In genomic region chr1:77219166-77219887, GRCh38 we compare ENCODE assay signal across 1 cellular context.
TF ChIP-seq lines count a peak whose summit lies in the region.

Gene PIGK (minus strand): TSS chr1:77219430. CDS start chr1:77219402, 28 bp downstream.

TF ChIP-seq in HepG2, 621 proteins besides CTCF, POLR2A, EP300 and RAD21 (continued from another document and continues in another):
- TF ChIP-seq FOXA1 (IDR thresholded peaks at IDR 0.05), result no peak
- TF ChIP-seq FOXA1 (CRISPR knock-in tag; IDR thresholded peaks at IDR 0.05), result peak; percentile 78
- TF ChIP-seq ATAD3A (CRISPR knock-in tag; IDR thresholded peaks at IDR 0.05), result no peak
- TF ChIP-seq YY1 (IDR thresholded peaks at IDR 0.05; ENCODE audit: insufficient read depth, insufficient replicate concordance, low read depth, low read length), result peak; percentile 94
- no peak for TF ChIP-seq HMG20A (CRISPR knock-in tag; IDR thresholded peaks at IDR 0.05; ENCODE audit: borderline replicate concordance)
- TF ChIP-seq DNMT1 (CRISPR knock-in tag; IDR thresholded peaks at IDR 0.05), result no peak
- peak; percentile 80; the same call in 1 of the 2 replicates for TF ChIP-seq TOPORS (CRISPR knock-in tag; IDR thresholded peaks at IDR 0.05)
- peak; percentile 58; the same call in 1 of the 2 replicates for TF ChIP-seq MYPOP (CRISPR knock-in tag; IDR thresholded peaks at IDR 0.05)
- no peak for TF ChIP-seq ZBTB40 (IDR thresholded peaks at IDR 0.05)
- no peak for TF ChIP-seq ZBTB40 (CRISPR knock-in tag; IDR thresholded peaks at IDR 0.05)
- no peak for TF ChIP-seq ZNF709 (CRISPR knock-in tag; IDR thresholded peaks at IDR 0.05)
- TF ChIP-seq ZNF577 (CRISPR knock-in tag; IDR thresholded peaks at IDR 0.05; ENCODE audit: borderline replicate concordance, low read depth), result no peak
- TF ChIP-seq RCOR2 (CRISPR knock-in tag; IDR thresholded peaks at IDR 0.05), result no peak
- TF ChIP-seq GMEB2 (CRISPR knock-in tag; IDR thresholded peaks at IDR 0.05; ENCODE audit: low read depth), result no peak
- TF ChIP-seq YEATS2 (CRISPR knock-in tag; IDR thresholded peaks at IDR 0.05; ENCODE audit: borderline replicate concordance), result peak; percentile 88
- TF ChIP-seq ZNF30 (CRISPR knock-in tag; IDR thresholded peaks at IDR 0.05), result no peak
- no peak for TF ChIP-seq STAG1 (CRISPR knock-in tag; IDR thresholded peaks at IDR 0.05)
- TF ChIP-seq ZNF296 (CRISPR knock-in tag; conservative IDR thresholded peaks at IDR 0.05), result no peak
- TF ChIP-seq ZBTB20 (CRISPR knock-in tag; IDR thresholded peaks at IDR 0.05; ENCODE audit: borderline replicate concordance, low read depth), result no peak
- TF ChIP-seq ZFP82 (CRISPR knock-in tag; IDR thresholded peaks at IDR 0.05; ENCODE audit: borderline replicate concordance), result no peak
- TF ChIP-seq ZNF749 (CRISPR knock-in tag; IDR thresholded peaks at IDR 0.05; ENCODE audit: borderline replicate concordance), result no peak
- TF ChIP-seq PBX3 (CRISPR knock-in tag; IDR thresholded peaks at IDR 0.05; ENCODE audit: borderline replicate concordance), result no peak
- no peak for TF ChIP-seq ZNF260 (CRISPR knock-in tag; IDR thresholded peaks at IDR 0.05; ENCODE audit: borderline replicate concordance, low read depth)
- TF ChIP-seq POLR2AphosphoS2 (IDR thresholded peaks at IDR 0.05; ENCODE audit: low read depth, low read length), result no peak
- TF ChIP-seq ZNF367 (CRISPR knock-in tag; IDR thresholded peaks at IDR 0.05; ENCODE audit: borderline replicate concordance), result no peak
- no peak for TF ChIP-seq ZNF17 (CRISPR knock-in tag; IDR thresholded peaks at IDR 0.05)
- no peak for TF ChIP-seq ZNF674 (CRISPR knock-in tag; IDR thresholded peaks at IDR 0.05; ENCODE audit: low read depth)
- no peak for TF ChIP-seq NBN (conservative IDR thresholded peaks at IDR 0.05)
- TF ChIP-seq NONO (IDR thresholded peaks at IDR 0.05), result no peak
- 0 out of 2 replicates have a peak, but pooled peaks have one; percentile 32 for TF ChIP-seq NONO (CRISPR knock-in tag; conservative IDR thresholded peaks at IDR 0.05)
- no peak for TF ChIP-seq PPARG (CRISPR knock-in tag; conservative IDR thresholded peaks at IDR 0.05)
- no peak for TF ChIP-seq TERF1 (CRISPR knock-in tag; IDR thresholded peaks at IDR 0.05)
- 0 out of 2 replicates have a peak, but pooled peaks have one; percentile 18 for TF ChIP-seq FOSL2 (CRISPR knock-in tag; IDR thresholded peaks at IDR 0.05)
- no peak for TF ChIP-seq ATRX (CRISPR knock-in tag; IDR thresholded peaks at IDR 0.05; ENCODE audit: borderline replicate concordance)
- peak; percentile 74; the same call in 1 of the 2 replicates for TF ChIP-seq SIN3B (IDR thresholded peaks at IDR 0.05; ENCODE audit: low read length)
- TF ChIP-seq TFDP1 (CRISPR knock-in tag; IDR thresholded peaks at IDR 0.05; ENCODE audit: borderline replicate concordance), result peak; percentile 93; the same call in 1 of the 2 replicates
- 0 out of 2 replicates have a peak, but pooled peaks have one; percentile 36 for TF ChIP-seq ZNF724P (CRISPR knock-in tag; IDR thresholded peaks at IDR 0.05; ENCODE audit: borderline replicate concordance)
- no peak for TF ChIP-seq ZBTB21 (CRISPR knock-in tag; IDR thresholded peaks at IDR 0.05)
- TF ChIP-seq DZIP1 (CRISPR knock-in tag; IDR thresholded peaks at IDR 0.05), result no peak
- TF ChIP-seq XRCC5 (optimal IDR thresholded peaks at IDR 0.05; ENCODE audit: low read length), result no peak
